In the genomic region with DNA sequence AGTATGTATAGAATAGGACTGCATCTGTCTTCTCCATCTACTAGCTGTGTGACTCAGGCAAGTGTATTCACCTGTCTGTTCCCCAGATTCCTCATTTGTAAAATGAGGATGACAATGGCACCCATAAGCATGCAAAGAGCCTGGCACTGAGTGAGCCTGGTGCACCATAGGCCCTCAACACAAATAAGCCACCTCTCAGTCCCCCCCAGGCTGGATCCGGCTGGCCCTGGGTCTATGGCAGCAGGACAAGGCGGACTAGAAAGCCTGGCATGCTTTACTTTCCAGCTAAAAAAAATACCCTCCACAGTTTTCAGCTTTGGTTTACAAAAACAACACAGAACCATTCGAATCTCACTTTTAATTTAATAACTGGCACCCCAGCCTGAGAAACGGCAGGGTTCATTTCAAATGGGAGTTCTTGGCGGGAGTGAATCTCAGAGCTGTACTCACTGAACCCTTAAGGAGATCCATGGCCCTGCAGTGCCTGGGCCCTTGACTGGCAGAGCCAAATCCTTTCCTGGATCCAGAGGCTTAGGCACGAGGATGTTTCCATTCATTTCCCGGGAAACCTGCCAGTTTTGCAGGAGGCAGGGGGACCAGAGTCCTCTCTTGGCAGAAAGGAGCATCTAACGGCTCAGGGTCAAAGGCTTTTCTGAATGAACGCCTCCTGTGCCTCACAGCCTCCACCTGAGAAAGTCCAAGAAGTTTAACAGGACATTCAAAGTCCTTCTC, we compare ENCODE assay signal across 14 cellular contexts. TPM values are rescaled to one million over a fixed set of nuclear protein-coding genes. Genes with fewer than 3 reads are reported as not detected.
A peak's percentile ranks its signal among the peaks of the same experiment; 100 is the strongest.
DNase-seq lines count a peak whose midpoint lies in the region; ATAC-seq and TF ChIP-seq lines count a peak whose summit lies in the region.
"Had no signal": no experiment of that assay in that cellular context is flagged by ENCODE, and none has a peak within 500 bp of the region (broad histone marks: within the 10 kb centered on the region; RNA-seq: fewer than 3 reads in every experiment).

No MANE protein-coding gene starts in this region.

- 89% methylated on average over 7 of the region's 9 CpGs for WGBS in mammary epithelial cell (ENCODE audit: low coverage, missing lambda C conversion rate)

- no peak overlapping the region for H3K4me3 Mint-ChIP-seq in type B pancreatic cell
- H3K4me3 Mint-ChIP-seq: effector memory CD8-positive, alpha-beta T cell; H9; nephron progenitor cell had no signal

- H3K27ac Mint-ChIP-seq in type B pancreatic cell = peak overlapping the region; percentile 48
- H3K27ac Mint-ChIP-seq: nephron progenitor cell had no signal

- no peak for TF ChIP-seq CTCF in breast epithelium (IDR thresholded peaks at IDR 0.05)
- TF ChIP-seq CTCF in mammary epithelial cell (conservative IDR thresholded peaks at IDR 0.05 in 1 of 2, IDR thresholded peaks at IDR 0.05 in 1 of 2; ENCODE audit: extremely low read depth in 1 of 2, insufficient read depth in 1 of 2, low read depth in 1 of 2, low read length in 2 of 2) = no peak
- no peak for TF ChIP-seq CTCF in type B pancreatic cell (conservative IDR thresholded peaks at IDR 0.05)

- H2AFZ ChIP-seq in mammary epithelial cell (ENCODE audit: low read depth, low read length) = no peak overlapping the region

- H3K4me1 Mint-ChIP-seq in type B pancreatic cell (ENCODE audit: unreplicated experiment) = peaks cover 32% of the 10 kb centered on the region

- intact Hi-C loops in breast epithelium (cut with DNase I; ENCODE audit: low total_unique reads) = no loop called here
- intact Hi-C loops in mammary epithelial cell (cut with micrococcal nuclease) = no loop called here

- H3K4me3 ChIP-seq in breast epithelium = no peak overlapping the region
- no peak overlapping the region for H3K4me3 ChIP-seq in mammary epithelial cell (replicated peaks in 1 of 3; ENCODE audit: insufficient read depth in 1 of 3, low read depth in 2 of 3, low read length in 3 of 3)

- CTCF ChIA-PET in mammary epithelial cell (lab: Charles Lee; ENCODE audit: low non-redundant PET) = no interaction called here

- in situ Hi-C loops in mammary epithelial cell (cut with MboI; ENCODE audit: low sequenced_read_pairs in 2 of 2) = no loop called here

- no peaks in the 10 kb centered on the region for H3K27me3 ChIP-seq in breast epithelium
- H3K27me3 ChIP-seq in mammary epithelial cell (ENCODE audit: insufficient read depth, low read length) = no peaks in the 10 kb centered on the region

- H3K9me3 Mint-ChIP-seq in type B pancreatic cell = no peaks in the 10 kb centered on the region
- H3K9me3 Mint-ChIP-seq: effector memory CD8-positive, alpha-beta T cell; H9; nephron progenitor cell had no signal

- DNase-seq in breast epithelium (ENCODE audit: low spot score in 2 of 2) (no peak), mammary epithelial cell (no peak), hypothalamus (lab: John Stamatoyannopoulos, UW) (peak in 38 of 51 donors; percentile 30 to 81 (median 52)), type B pancreatic cell (ENCODE audit: extremely low spot score, unreplicated experiment) (no peak), dermis blood vessel endothelial cell (no peak), activated gamma-delta T cell treated with Interleukin-2 at 50 U/mL for 16 hours (no peak)
- DNase-seq: effector memory CD8-positive, alpha-beta T cell; H9; NCI-H345; nephron progenitor cell; SIG-M5 had no signal

- H3K36me3 Mint-ChIP-seq in type B pancreatic cell = no peaks in the 10 kb centered on the region

- ATAC-seq in GM18511 (IDR thresholded peaks at IDR 0.05; ENCODE audit: unreplicated experiment) = no peak
- ATAC-seq: effector memory CD8-positive, alpha-beta T cell had no signal

- no peak overlapping the region for H3K9ac ChIP-seq in mammary epithelial cell (ENCODE audit: insufficient read depth, low read length)

- H3K9me3 ChIP-seq in breast epithelium (no peaks in the 10 kb centered on the region), mammary epithelial cell (replicated peaks; ENCODE audit: insufficient read depth, low read length) (no peaks in the 10 kb centered on the region)

- no peaks in the 10 kb centered on the region for H3K79me2 ChIP-seq in mammary epithelial cell (ENCODE audit: insufficient read depth, low read length)

- peaks cover 17% of the 10 kb centered on the region for H3K27me3 Mint-ChIP-seq in type B pancreatic cell
- H3K27me3 Mint-ChIP-seq: effector memory CD8-positive, alpha-beta T cell had no signal

- no peak for TF ChIP-seq POLR2A in breast epithelium (IDR thresholded peaks at IDR 0.05)

- no peaks in the 10 kb centered on the region for H4K20me1 ChIP-seq in mammary epithelial cell (ENCODE audit: insufficient read depth, low read length)

- no peaks in the 10 kb centered on the region for H3K36me3 ChIP-seq in breast epithelium
- no peaks in the 10 kb centered on the region for H3K36me3 ChIP-seq in mammary epithelial cell (ENCODE audit: insufficient read depth, low read length)

- dilution Hi-C loops in mammary epithelial cell (cut with HindIII; ENCODE audit: low sequenced_read_pairs) = no loop called here

- H3K4me1 ChIP-seq in breast epithelium (peaks cover 6 to 7% of the 10 kb centered on the region in 2 donors), mammary epithelial cell (ENCODE audit: insufficient read depth, low read length) (no peaks in the 10 kb centered on the region)

- no TSS peak for BruUV-seq in mammary epithelial cell (replicated peaks; lab: Mats Ljungman, UMichigan)

- H3K27ac ChIP-seq in breast epithelium (peak overlapping the region; percentile 14 to 30), mammary epithelial cell (ENCODE audit: insufficient read depth, low read depth, low read length) (no peak overlapping the region), angular gyrus (ENCODE audit: low read depth, low read length) (peak overlapping the region; percentile 60)
- H3K27ac ChIP-seq: VCaP had no signal

- H3K4me2 ChIP-seq in mammary epithelial cell (ENCODE audit: insufficient read depth, low read depth, low read length) = no peak overlapping the region

RNA-seq across cellular contexts. Expression of gene SYNE3, which starts 17.7 kb away (rescaled TPM):
- total RNA-seq in breast epithelium (100 to 1,000 TPM in 1 of 3 donors, 10 to 100 TPM in 2; 13.5 to 112 (median 22.0) TPM), mammary epithelial cell (10 to 100 TPM in 1 of 2 donors, 1 to 10 TPM in 1; 3.5 to 13.0 TPM), type B pancreatic cell (ENCODE audit: low replicate concordance) (0.65 and 2.9 TPM in 2 replicates), dermis blood vessel endothelial cell (15.5 and 33.6 TPM in 2 replicates)
- 2.4 TPM for polyA plus RNA-seq in mammary epithelial cell
- polyA minus RNA-seq in mammary epithelial cell = 13.3 TPM

RNA-seq across cellular contexts. Expression of gene GLRX5, which starts 36.1 kb away (rescaled TPM):
- 10 to 100 TPM; 29.1 to 36.1 (median 33.6) TPM for total RNA-seq in breast epithelium
- 10 to 100 TPM; 21.2 to 34.6 TPM for total RNA-seq in mammary epithelial cell
- 30.5 TPM for polyA plus RNA-seq in mammary epithelial cell
- 17.2 TPM for polyA minus RNA-seq in mammary epithelial cell
- total RNA-seq in type B pancreatic cell (ENCODE audit: low replicate concordance) = 48.8 and 59.4 TPM in 2 replicates
- 50.2 and 56.9 TPM in 2 replicates for total RNA-seq in dermis blood vessel endothelial cell

Comparison
In these comparisons a context has a peak if more than half of its experiments do, and no peak if none do; other contexts are left out.
1. DNase-seq: peak in hypothalamus (38 of 51); none in breast epithelium (0 of 2), mammary epithelial cell (single experiment), type B pancreatic cell (single experiment), dermis blood vessel endothelial cell (single experiment) and activated gamma-delta T cell treated with Interleukin-2 at 50 U/mL for 16 hours (single experiment).